Comparison of ENCODE assay signal across 17 cellular contexts in the genomic region with DNA sequence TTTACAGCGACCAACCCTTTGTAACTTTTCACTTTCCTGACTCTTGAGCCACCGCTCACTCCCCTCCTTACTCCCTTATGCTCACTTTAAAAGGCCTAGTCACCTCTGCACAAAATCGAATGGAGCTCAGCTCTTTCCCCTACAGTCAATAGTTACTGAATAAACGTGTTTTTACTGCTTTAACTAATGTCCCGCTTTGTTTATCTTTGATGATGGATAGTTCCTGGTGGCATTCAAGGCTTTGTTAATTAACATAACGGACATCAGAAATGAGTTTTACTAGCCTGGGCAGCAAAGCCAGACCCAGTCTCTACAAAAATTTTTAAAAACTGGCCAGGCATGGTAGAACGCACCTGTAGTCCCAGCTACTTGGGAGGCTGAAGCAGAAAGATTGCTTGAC. TPM values are rescaled to one million over a fixed set of nuclear protein-coding genes. Genes with fewer than 3 reads are reported as not detected.
DNase-seq lines count a peak whose midpoint lies in the region; TF ChIP-seq lines count a peak whose summit lies in the region.
"Had no signal": no experiment of that assay in that cellular context is flagged by ENCODE, and none has a peak within 500 bp of the region (broad histone marks: within the 10 kb centered on the region; RNA-seq: fewer than 3 reads in every experiment).

No MANE protein-coding gene starts in this region.

- H3K23ac ChIP-seq in H9 (ENCODE audit: insufficient read length, low read depth, low read length): no peak overlapping the region

- no peaks in the 10 kb centered on the region for H3K27me3 ChIP-seq in H9 (ENCODE audit: insufficient read depth, low read length)
- H3K27me3 ChIP-seq: gastrocnemius medialis, testis had no signal

- H2AFZ ChIP-seq in H9 (ENCODE audit: low read length): no peak overlapping the region
- H2AFZ ChIP-seq: GM23248 had no signal

- intact Hi-C loops in activated T-helper 2 cell treated with anti-CD3 and anti-CD28 coated beads, Interferon-gamma antibody, Interleukin-2, Interleukin-4, amounts not matched to agents 10 μg/mL and 5 μg/mL and 100 μg/mL, durations not matched to agents 14 hours and 24 hours and 36 hours (cut with micrococcal nuclease): loop anchor here (5.0 kb wide), 2 partner anchors 38 to 258 kb away; a partner anchor contains a TSS

- H4K8ac ChIP-seq in H9 (replicated peaks; ENCODE audit: insufficient read length, low read depth, low read length): no peak overlapping the region

- no peak overlapping the region for H2BK12ac ChIP-seq in H9 (ENCODE audit: insufficient read length, low read depth, low read length)

- H2BK120ac ChIP-seq in H9 (ENCODE audit: low read depth, low read length, poor library complexity, severe bottlenecking): no peak overlapping the region

- no peaks in the 10 kb centered on the region; a peak in 1 of 5 replicates for H3K9me3 Mint-ChIP-seq in H9
- no peaks in the 10 kb centered on the region for H3K9me3 Mint-ChIP-seq in activated T-helper 2 cell treated with anti-CD3 and anti-CD28 coated beads, Interferon-gamma antibody, Interleukin-2, Interleukin-4, amounts not matched to agents 10 μg/mL and 5 μg/mL and 100 μg/mL, durations not matched to agents 14 hours and 24 hours and 36 hours
- H3K9me3 Mint-ChIP-seq in nephron progenitor cell: no peaks in the 10 kb centered on the region

- TF ChIP-seq CTCF in H9 (conservative IDR thresholded peaks at IDR 0.05) (no peak), nephron progenitor cell (IDR thresholded peaks at IDR 0.05) (no peak), foreskin fibroblast (IDR thresholded peaks at IDR 0.05; ENCODE audit: low read depth, low read length) (no peak)

- H2BK15ac ChIP-seq in H9 (ENCODE audit: low read depth, low read length): no peak overlapping the region

- H4K5ac ChIP-seq in H9 (ENCODE audit: insufficient read length, low read depth, low read length): no peak overlapping the region

- no peak overlapping the region for H3K4me2 ChIP-seq in H9 (ENCODE audit: insufficient read depth, insufficient read length, low read length)

- H3K56ac ChIP-seq in H9 (ENCODE audit: insufficient read length, low read depth, low read length): no peak overlapping the region

- no peak overlapping the region for H3K27ac ChIP-seq in H9 (ENCODE audit: insufficient read length, low read depth, low read length)
- H3K27ac ChIP-seq: gastrocnemius medialis, GM23248 had no signal

- H3K4me1 Mint-ChIP-seq in H9 (peaks cover 74 to 75% of the 10 kb centered on the region in 2 experiments), nephron progenitor cell (peaks cover 81% of the 10 kb centered on the region)
- H3K4me1 Mint-ChIP-seq in activated T-helper 2 cell treated with anti-CD3 and anti-CD28 coated beads, Interferon-gamma antibody, Interleukin-2, Interleukin-4, amounts not matched to agents 10 μg/mL and 5 μg/mL and 100 μg/mL, durations not matched to agents 14 hours and 24 hours and 36 hours (ENCODE audit: low read depth): peaks cover 68% of the 10 kb centered on the region

- H2AK5ac ChIP-seq in H9 (ENCODE audit: insufficient read length, low read length): no peak overlapping the region

- no peak overlapping the region for H2BK5ac ChIP-seq in H9 (ENCODE audit: insufficient read length, low read length)

- no peaks in the 10 kb centered on the region for H3K9me3 ChIP-seq in H9 (ENCODE audit: control insufficient read depth, low read depth, low read length)
- H3K9me3 ChIP-seq: gastrocnemius medialis, testis had no signal

- H3K27me3 Mint-ChIP-seq in H9 (ENCODE audit: low read depth) (no peaks in the 10 kb centered on the region), nephron progenitor cell (ENCODE audit: low read depth, poor library complexity) (no peaks in the 10 kb centered on the region)
- H3K27me3 Mint-ChIP-seq in activated T-helper 2 cell treated with anti-CD3 and anti-CD28 coated beads, Interferon-gamma antibody, Interleukin-2, Interleukin-4, amounts not matched to agents 10 μg/mL and 5 μg/mL and 100 μg/mL, durations not matched to agents 14 hours and 24 hours and 36 hours (ENCODE audit: low read depth): no peaks in the 10 kb centered on the region

- no peaks in the 10 kb centered on the region for H4K20me1 ChIP-seq in H9 (ENCODE audit: control insufficient read depth, insufficient read depth, insufficient read length)

- no peak overlapping the region for H3K14ac ChIP-seq in H9 (ENCODE audit: insufficient read depth, low read length)

- peak; percentile 23 for DNase-seq in NCI-H748 (lab: John Stamatoyannopoulos, UW; ENCODE audit: unreplicated experiment)
- DNase-seq in NCI-H748 treated with DMSO at 0.1 percent for 48 hours (lab: John Stamatoyannopoulos, UW): no peak
- no peak for DNase-seq in H9
- no peak for DNase-seq in activated T-helper 2 cell treated with anti-CD3 and anti-CD28 coated beads, Interferon-gamma antibody, Interleukin-2, Interleukin-4, amounts not matched to agents 10 μg/mL and 5 μg/mL and 100 μg/mL, durations not matched to agents 14 hours and 24 hours and 36 hours (ENCODE audit: low spot score)
- no peak for DNase-seq in nephron progenitor cell
- no peak for DNase-seq in NCI-H1048 (lab: John Stamatoyannopoulos, UW)
- no peak for DNase-seq in AG08395 (ENCODE audit: low spot score)
- DNase-seq in foreskin fibroblast: no peak
- DNase-seq: activated CD4-positive, alpha-beta T cell treated with anti-CD3 and anti-CD28 coated beads for 1 hour; DND-41; erythroblast; gastrocnemius medialis; GM23248; IMR-90; kidney glomerular epithelial cell; mesendoderm; testis had no signal

- peaks cover 15% of the 10 kb centered on the region; the same call in 1 of the 2 replicates for H3K4me1 ChIP-seq in H9 (ENCODE audit: insufficient read depth, low read length)

- peaks cover 20% of the 10 kb centered on the region for H3K23me2 ChIP-seq in H9 (ENCODE audit: insufficient read length, low read depth, low read length, poor library complexity, severe bottlenecking)

- H4K91ac ChIP-seq in H9 (ENCODE audit: insufficient read length, low read depth, low read length): no peak overlapping the region

- peaks cover 47% of the 10 kb centered on the region for H3K79me2 ChIP-seq in H9 (ENCODE audit: insufficient read depth, low read length)

- H3K27ac Mint-ChIP-seq in H9 (peak overlapping the region; percentile 7 to 26 (median 10); a peak in 4 of 7 replicates), nephron progenitor cell (peak overlapping the region; percentile 94)
- H3K27ac Mint-ChIP-seq in activated T-helper 2 cell treated with anti-CD3 and anti-CD28 coated beads, Interferon-gamma antibody, Interleukin-2, Interleukin-4, amounts not matched to agents 10 μg/mL and 5 μg/mL and 100 μg/mL, durations not matched to agents 14 hours and 24 hours and 36 hours: peak overlapping the region; percentile 1

- peaks cover 3% of the 10 kb centered on the region for H3K79me1 ChIP-seq in H9 (ENCODE audit: insufficient read depth, low read depth, low read length, poor library complexity, severe bottlenecking)

- no CpG with 5 or more reads among the region's 7 CpGs for whole genome bisulfite sequencing in H9 (ENCODE audit: extremely low coverage, insufficient read length, low lambda C conversion rate)

- no peak overlapping the region for H3K4me3 ChIP-seq in foreskin fibroblast (ENCODE audit: low read depth in 1 of 2, low read length in 2 of 2)
- H3K4me3 ChIP-seq: gastrocnemius medialis, GM23248, testis had no signal

- H3K9ac ChIP-seq in H9 (ENCODE audit: extremely low read depth, insufficient read length, low read length): no peak overlapping the region
- H3K9ac ChIP-seq: GM23248 had no signal

- H3K4me3 Mint-ChIP-seq in H9 (no peak overlapping the region), nephron progenitor cell (no peak overlapping the region)
- H3K4me3 Mint-ChIP-seq in activated T-helper 2 cell treated with anti-CD3 and anti-CD28 coated beads, Interferon-gamma antibody, Interleukin-2, Interleukin-4, amounts not matched to agents 10 μg/mL and 5 μg/mL and 100 μg/mL, durations not matched to agents 14 hours and 24 hours and 36 hours (ENCODE audit: low read depth): no peak overlapping the region

- no peak overlapping the region for H2BK20ac ChIP-seq in H9 (ENCODE audit: low read depth, low read length, poor library complexity, severe bottlenecking)

- H3K4ac ChIP-seq in H9 (ENCODE audit: low read depth, low read length): no peak overlapping the region

- no peak overlapping the region for H3T11ph ChIP-seq in H9 (ENCODE audit: low read length)

- peaks cover 0 to 6% (median 5%) of the 10 kb centered on the region in 3 experiments; a peak in 6 of 7 replicates for H3K36me3 Mint-ChIP-seq in H9 (ENCODE audit: insufficient read depth in 1 of 3, low read depth in 3 of 3)
- peaks cover 34% of the 10 kb centered on the region for H3K36me3 Mint-ChIP-seq in activated T-helper 2 cell treated with anti-CD3 and anti-CD28 coated beads, Interferon-gamma antibody, Interleukin-2, Interleukin-4, amounts not matched to agents 10 μg/mL and 5 μg/mL and 100 μg/mL, durations not matched to agents 14 hours and 24 hours and 36 hours (ENCODE audit: low read depth)
- peaks cover 10% of the 10 kb centered on the region for H3K36me3 Mint-ChIP-seq in nephron progenitor cell (ENCODE audit: low read depth)

- H3K18ac ChIP-seq in H9 (ENCODE audit: insufficient read length, low read depth, low read length): no peak overlapping the region

RNA-seq across cellular contexts. Expression of a gene that starts 5.0 kb away (rescaled TPM):
- total RNA-seq in H9 (2021): 52.3 and 54.7 TPM in 2 replicates
- 18.9 and 19.0 TPM in 2 replicates for total RNA-seq in activated T-helper 2 cell treated with anti-CD3 and anti-CD28 coated beads, Interferon-gamma antibody, Interleukin-2, Interleukin-4, amounts not matched to agents 10 μg/mL and 5 μg/mL and 100 μg/mL, durations not matched to agents 14 hours and 24 hours and 36 hours

Comparison
In these comparisons a context has a peak if more than half of its experiments do, and no peak if none do; other contexts are left out.
1. H3K27ac Mint-ChIP-seq: peak in every context shown above with its lines; median percentile 94 in nephron progenitor cell; 10 in H9; 1 in activated T-helper 2 cell treated with anti-CD3 and anti-CD28 coated beads, Interferon-gamma antibody, Interleukin-2, Interleukin-4, amounts not matched to agents 10 μg/mL and 5 μg/mL and 100 μg/mL, durations not matched to agents 14 hours and 24 hours and 36 hours.